10 cellular contexts compared by ENCODE assay signal in the genomic region with DNA sequence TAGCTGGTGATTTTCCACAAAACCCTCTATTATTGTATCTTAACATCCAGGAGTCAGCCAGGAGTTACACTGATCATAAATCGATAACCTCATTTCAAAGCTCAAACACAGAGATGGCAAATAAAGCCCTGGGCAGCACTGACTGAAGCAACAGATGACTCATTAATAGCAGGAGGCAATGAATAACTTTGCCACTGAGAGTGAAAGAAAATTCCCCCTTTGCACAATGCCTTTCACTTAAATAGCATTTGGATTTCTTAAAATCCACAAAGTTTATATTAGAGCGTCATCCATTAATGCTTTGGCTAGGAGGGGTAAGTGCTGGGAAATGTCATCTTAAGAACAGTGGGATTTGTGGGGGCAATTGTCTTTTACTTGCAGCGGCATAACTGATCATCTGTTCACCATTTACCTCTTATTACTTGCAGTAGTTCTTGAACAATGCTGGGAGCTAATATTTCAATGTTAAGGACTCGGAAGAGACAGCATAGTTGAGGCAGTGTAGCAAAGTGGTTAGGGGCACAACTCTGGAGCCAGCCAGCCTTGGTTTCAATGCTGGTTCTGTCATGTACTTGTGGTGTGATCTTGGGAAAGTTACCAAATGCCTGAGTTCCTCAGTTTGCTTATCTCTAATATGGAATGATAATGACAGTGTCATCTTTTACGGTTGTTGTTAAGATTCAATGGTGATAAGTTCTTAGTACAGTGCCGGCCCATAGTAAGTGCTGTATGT.
DNase-seq lines count a peak whose midpoint lies in the region; ATAC-seq, FAIRE-seq and TF ChIP-seq lines count a peak whose summit lies in the region.
"Had no signal": no experiment of that assay in that cellular context is flagged by ENCODE, and none has a peak within 500 bp of the region (broad histone marks: within the 10 kb centered on the region; RNA-seq: fewer than 3 reads in every experiment).

No MANE protein-coding gene starts in this region.

- H3K4me3 ChIP-seq in astrocyte (ENCODE audit: insufficient read depth, low read depth, low read length) (no peak overlapping the region), prostate gland (no peak overlapping the region)

- H3K9ac ChIP-seq in astrocyte (ENCODE audit: low read length): no peak overlapping the region

- H3K27ac Mint-ChIP-seq in astrocyte (ENCODE audit: unreplicated experiment) (no peak overlapping the region), mesothelial cell of epicardium (peak overlapping the region; percentile 21)
- H3K27ac Mint-ChIP-seq in activated CD8-positive, alpha-beta T cell treated with anti-CD3 and anti-CD28 coated beads, Interleukin-2, amount 10 ng/mL, durations not matched to agents 7 days and 5 days: no peak overlapping the region
- H3K27ac Mint-ChIP-seq: dendritic cell treated with granulocyte-macrophage colony-stimulating factor and Interleukin-4, amounts not matched to agents 40 ng/mL and 50 ng/mL, for 4 days; T-helper 1 cell treated with Interleukin-12 subunit alpha and Interleukin-12 subunit beta and Interleukin-4 antibody, amounts not matched to agents 30 μg/mL and 1 μg/mL, for 36 hours had no signal

- 47% methylated on average over 6 of the region's 6 CpGs for WGBS in prostate gland

- no peaks in the 10 kb centered on the region for H3K79me2 ChIP-seq in astrocyte (ENCODE audit: insufficient read depth, low read length)

- no peaks in the 10 kb centered on the region for H3K9me3 Mint-ChIP-seq in astrocyte (ENCODE audit: unreplicated experiment)
- no peaks in the 10 kb centered on the region for H3K9me3 Mint-ChIP-seq in mesothelial cell of epicardium
- no peaks in the 10 kb centered on the region for H3K9me3 Mint-ChIP-seq in activated CD8-positive, alpha-beta T cell treated with anti-CD3 and anti-CD28 coated beads, Interleukin-2, amount 10 ng/mL, durations not matched to agents 7 days and 5 days (ENCODE audit: insufficient read depth)
- H3K9me3 Mint-ChIP-seq: dendritic cell treated with granulocyte-macrophage colony-stimulating factor and Interleukin-4, amounts not matched to agents 40 ng/mL and 50 ng/mL, for 4 days; T-helper 1 cell treated with Interleukin-12 subunit alpha and Interleukin-12 subunit beta and Interleukin-4 antibody, amounts not matched to agents 30 μg/mL and 1 μg/mL, for 36 hours had no signal

- no peak for TF ChIP-seq POLR2A in prostate gland (IDR thresholded peaks at IDR 0.05)

- no peaks in the 10 kb centered on the region for H3K27me3 Mint-ChIP-seq in astrocyte (ENCODE audit: low read depth, unreplicated experiment)
- no peaks in the 10 kb centered on the region for H3K27me3 Mint-ChIP-seq in mesothelial cell of epicardium (ENCODE audit: low read depth)
- no peaks in the 10 kb centered on the region for H3K27me3 Mint-ChIP-seq in activated CD8-positive, alpha-beta T cell treated with anti-CD3 and anti-CD28 coated beads, Interleukin-2, amount 10 ng/mL, durations not matched to agents 7 days and 5 days (ENCODE audit: low read depth)

- H3K27me3 ChIP-seq in astrocyte (ENCODE audit: insufficient read depth, low read length) (no peaks in the 10 kb centered on the region), prostate gland (replicated peaks; ENCODE audit: insufficient read depth) (no peaks in the 10 kb centered on the region)

- H3K9me3 ChIP-seq in astrocyte (ENCODE audit: insufficient read depth, low read depth, low read length) (no peaks in the 10 kb centered on the region), prostate gland (no peaks in the 10 kb centered on the region)

- H3K27ac ChIP-seq in astrocyte (ENCODE audit: low read depth, low read length) (peak overlapping the region; percentile 29), prostate gland (peak overlapping the region in 1 of 2 donors; percentile 18)

- no peaks in the 10 kb centered on the region for H4K20me1 ChIP-seq in astrocyte (ENCODE audit: insufficient read depth, low read length)

- CTCF ChIA-PET in activated CD8-positive, alpha-beta T cell treated with anti-CD3 and anti-CD28 coated beads, Interleukin-2, amount 10 ng/mL, durations not matched to agents 7 days and 5 days (lab: Charles Lee): no interaction called here

- H3K4me3 Mint-ChIP-seq in astrocyte (ENCODE audit: unreplicated experiment) (no peak overlapping the region), mesothelial cell of epicardium (no peak overlapping the region)
- no peak overlapping the region for H3K4me3 Mint-ChIP-seq in activated CD8-positive, alpha-beta T cell treated with anti-CD3 and anti-CD28 coated beads, Interleukin-2, amount 10 ng/mL, durations not matched to agents 7 days and 5 days
- H3K4me3 Mint-ChIP-seq: dendritic cell treated with granulocyte-macrophage colony-stimulating factor and Interleukin-4, amounts not matched to agents 40 ng/mL and 50 ng/mL, for 4 days; T-helper 1 cell treated with Interleukin-12 subunit alpha and Interleukin-12 subunit beta and Interleukin-4 antibody, amounts not matched to agents 30 μg/mL and 1 μg/mL, for 36 hours had no signal

- peak; percentile 48 for ATAC-seq in HG02678 (IDR thresholded peaks at IDR 0.05; ENCODE audit: unreplicated experiment)
- no peak for ATAC-seq in activated CD8-positive, alpha-beta T cell treated with anti-CD3 and anti-CD28 coated beads, Interleukin-2, amount 10 ng/mL, durations not matched to agents 7 days and 5 days

- no peak overlapping the region for H2AFZ ChIP-seq in astrocyte (ENCODE audit: low read depth, low read length)

- DNase-seq in COLO829 (ENCODE audit: low spot score): peak; percentile 27
- peak; percentile 92 for DNase-seq in astrocyte (ENCODE audit: low read depth)
- no peak for DNase-seq in mesothelial cell of epicardium (ENCODE audit: low spot score in 2 of 2, unreplicated experiment in 2 of 2)
- no peak for DNase-seq in activated effector memory CD4-positive, alpha-beta T cell treated with anti-CD3 and anti-CD28 coated beads, Interleukin-2, amount 50 U/mL, for 16 hours
- DNase-seq in prostate gland (ENCODE audit: low spot score): no peak
- DNase-seq in stimulated activated CD4-positive, alpha-beta T cell treated with anti-CD3 and anti-CD28 coated beads, Interleukin-4, amount 100 ng/mL, for 24 hours: no peak
- no peak for DNase-seq in activated CD8-positive, alpha-beta T cell treated with anti-CD3 and anti-CD28 coated beads, Interleukin-2, amount 10 ng/mL, durations not matched to agents 7 days and 5 days

- TF ChIP-seq CTCF in astrocyte (IDR thresholded peaks at IDR 0.05; ENCODE audit: insufficient read depth, low read depth, low read length) (no peak), mesothelial cell of epicardium (IDR thresholded peaks at IDR 0.05; ENCODE audit: unreplicated experiment) (no peak), prostate gland (IDR thresholded peaks at IDR 0.05) (no peak)

- peaks cover 29% of the 10 kb centered on the region for H3K4me1 Mint-ChIP-seq in astrocyte (ENCODE audit: low read depth, unreplicated experiment)
- H3K4me1 Mint-ChIP-seq in mesothelial cell of epicardium: peaks cover 42% of the 10 kb centered on the region
- H3K4me1 Mint-ChIP-seq in activated CD8-positive, alpha-beta T cell treated with anti-CD3 and anti-CD28 coated beads, Interleukin-2, amount 10 ng/mL, durations not matched to agents 7 days and 5 days (ENCODE audit: low read depth): no peaks in the 10 kb centered on the region

- H3K36me3 Mint-ChIP-seq in astrocyte (ENCODE audit: low read depth, unreplicated experiment) (no peaks in the 10 kb centered on the region), mesothelial cell of epicardium (no peaks in the 10 kb centered on the region)
- no peaks in the 10 kb centered on the region for H3K36me3 Mint-ChIP-seq in activated CD8-positive, alpha-beta T cell treated with anti-CD3 and anti-CD28 coated beads, Interleukin-2, amount 10 ng/mL, durations not matched to agents 7 days and 5 days (ENCODE audit: low read depth)

- intact Hi-C loops in prostate gland (cut with DNase I): loop anchor here (10.0 kb wide), 3 partner anchors 213 to 773 kb away; no protein-coding TSS in a partner anchor

- H3K4me2 ChIP-seq in astrocyte (ENCODE audit: low read length): peak overlapping the region; percentile 19

- POLR2A ChIA-PET in activated CD8-positive, alpha-beta T cell treated with anti-CD3 and anti-CD28 coated beads, Interleukin-2, amount 10 ng/mL, durations not matched to agents 7 days and 5 days (lab: Charles Lee): no interaction called here

- H3K36me3 ChIP-seq in astrocyte (ENCODE audit: insufficient read depth, low read length) (no peaks in the 10 kb centered on the region), prostate gland (no peaks in the 10 kb centered on the region)

- H3K4me1 ChIP-seq in astrocyte (ENCODE audit: insufficient read depth, low read length) (peaks cover 15% of the 10 kb centered on the region), prostate gland (replicated peaks) (no peaks in the 10 kb centered on the region)

- peak; percentile 54 for FAIRE-seq in astrocyte (lab: Jason Lieb, UNC)

Comparison
In these comparisons a context has a peak if more than half of its experiments do, and no peak if none do; other contexts are left out.
1. DNase-seq: peak in COLO829 (single experiment) and astrocyte (single experiment); none in mesothelial cell of epicardium (0 of 2), activated effector memory CD4-positive, alpha-beta T cell treated with anti-CD3 and anti-CD28 coated beads, Interleukin-2, amount 50 U/mL, for 16 hours (single experiment), prostate gland (single experiment), stimulated activated CD4-positive, alpha-beta T cell treated with anti-CD3 and anti-CD28 coated beads, Interleukin-4, amount 100 ng/mL, for 24 hours (single experiment) and activated CD8-positive, alpha-beta T cell treated with anti-CD3 and anti-CD28 coated beads, Interleukin-2, amount 10 ng/mL, durations not matched to agents 7 days and 5 days (single experiment).